13 cellular contexts compared by ENCODE assay signal in genomic region chr7:106887376-106887775, GRCh38. TPM values are rescaled to one million over a fixed set of nuclear protein-coding genes. Genes with fewer than 3 reads are reported as not detected.
DNase-seq lines count a peak whose midpoint lies in the region; ATAC-seq lines count a peak whose summit lies in the region.
"Had no signal": no experiment of that assay in that cellular context is flagged by ENCODE, and none has a peak within 500 bp of the region (broad histone marks: within the 10 kb centered on the region; RNA-seq: fewer than 3 reads in every experiment).

No MANE protein-coding gene starts in this region.

- H3K9ac ChIP-seq in GM23248 = no peak overlapping the region

- in situ Hi-C loops in GM23248 (cut with MboI) = no loop called here

- no peaks in the 10 kb centered on the region for H3K9me3 ChIP-seq in GM23248 (ENCODE audit: low read depth)

- H3K27me3 ChIP-seq in GM23248 (replicated peaks; ENCODE audit: insufficient read depth) = 0 out of 2 replicates have a peak, but pooled peaks cover 3% of the 10 kb centered on the region

- H3F3A ChIP-seq in GM23248 (ENCODE audit: insufficient read depth) = no peaks in the 10 kb centered on the region

- H3K4me3 ChIP-seq in GM23248 = no peak overlapping the region

- 35 to 42% methylated on average over 1 of the region's 1 CpG for WGBS in GM23248 (ENCODE audit: low coverage in 1 of 2, low lambda C conversion rate in 2 of 2, missing lambda C conversion rate in 2 of 2), 2 experiments

- no peaks in the 10 kb centered on the region for H3K79me2 ChIP-seq in GM23248 (ENCODE audit: insufficient read depth)

- peaks cover 59% of the 10 kb centered on the region for H3K36me3 Mint-ChIP-seq in activated CD4-positive, alpha-beta memory T cell treated with anti-CD3 and anti-CD28 coated beads for 36 hours
- H3K36me3 Mint-ChIP-seq in activated CD4-positive, alpha-beta memory T cell treated with anti-CD3 and anti-CD28 coated beads, Interleukin-2, amount 10 ng/mL, durations not matched to agents 7 days and 5 days (ENCODE audit: low read depth) = peaks cover 89% of the 10 kb centered on the region

- H3K27me3 Mint-ChIP-seq in activated CD4-positive, alpha-beta memory T cell treated with anti-CD3 and anti-CD28 coated beads for 36 hours = no peaks in the 10 kb centered on the region
- H3K27me3 Mint-ChIP-seq in activated CD4-positive, alpha-beta memory T cell treated with anti-CD3 and anti-CD28 coated beads, Interleukin-2, amount 10 ng/mL, durations not matched to agents 7 days and 5 days = no peaks in the 10 kb centered on the region
- H3K27me3 Mint-ChIP-seq: naive B cell had no signal

- no peaks in the 10 kb centered on the region for H3K9me3 Mint-ChIP-seq in activated CD4-positive, alpha-beta memory T cell treated with anti-CD3 and anti-CD28 coated beads for 36 hours
- H3K9me3 Mint-ChIP-seq in activated CD4-positive, alpha-beta memory T cell treated with anti-CD3 and anti-CD28 coated beads, Interleukin-2, amount 10 ng/mL, durations not matched to agents 7 days and 5 days = no peaks in the 10 kb centered on the region
- H3K9me3 Mint-ChIP-seq: naive B cell had no signal

- H3K4me3 Mint-ChIP-seq in activated CD4-positive, alpha-beta memory T cell treated with anti-CD3 and anti-CD28 coated beads for 36 hours = no peak overlapping the region
- no peak overlapping the region for H3K4me3 Mint-ChIP-seq in activated CD4-positive, alpha-beta memory T cell treated with anti-CD3 and anti-CD28 coated beads, Interleukin-2, amount 10 ng/mL, durations not matched to agents 7 days and 5 days

- H4K20me1 ChIP-seq in GM23248 (ENCODE audit: insufficient read depth) = no peaks in the 10 kb centered on the region

- CTCF ChIA-PET in activated CD4-positive, alpha-beta memory T cell treated with anti-CD3 and anti-CD28 coated beads for 36 hours (lab: Charles Lee) = no interaction called here
- CTCF ChIA-PET in activated CD4-positive, alpha-beta memory T cell treated with anti-CD3 and anti-CD28 coated beads, Interleukin-2, amount 10 ng/mL, durations not matched to agents 7 days and 5 days (lab: Charles Lee) = no interaction called here

- POLR2A ChIA-PET in activated CD4-positive, alpha-beta memory T cell treated with anti-CD3 and anti-CD28 coated beads for 36 hours (lab: Charles Lee) = no interaction called here
- POLR2A ChIA-PET in activated CD4-positive, alpha-beta memory T cell treated with anti-CD3 and anti-CD28 coated beads, Interleukin-2, amount 10 ng/mL, durations not matched to agents 7 days and 5 days (lab: Charles Lee) = no interaction called here

- H2AFZ ChIP-seq in GM23248 = no peak overlapping the region

- peaks cover 19% of the 10 kb centered on the region for H3K4me1 Mint-ChIP-seq in activated CD4-positive, alpha-beta memory T cell treated with anti-CD3 and anti-CD28 coated beads for 36 hours (ENCODE audit: low read depth)
- H3K4me1 Mint-ChIP-seq in activated CD4-positive, alpha-beta memory T cell treated with anti-CD3 and anti-CD28 coated beads, Interleukin-2, amount 10 ng/mL, durations not matched to agents 7 days and 5 days = peaks cover 5% of the 10 kb centered on the region

- no peaks in the 10 kb centered on the region for H3K36me3 ChIP-seq in GM23248 (ENCODE audit: low read depth)

- H3K27ac ChIP-seq in GM23248 = no peak overlapping the region

- intact Hi-C loops in activated CD4-positive, alpha-beta memory T cell treated with anti-CD3 and anti-CD28 coated beads for 36 hours (cut with micrococcal nuclease) = loop anchor here (1.0 to 2.0 kb wide), 2 partner anchors 17 to 21 kb away; no protein-coding TSS in a partner anchor

- H3K4me2 ChIP-seq in GM23248 (ENCODE audit: unreplicated experiment) = no peak overlapping the region

- H3K4me1 ChIP-seq in GM23248 (ENCODE audit: insufficient read depth) = no peaks in the 10 kb centered on the region

- no peaks in the 10 kb centered on the region for H3K9me2 ChIP-seq in GM23248 (ENCODE audit: insufficient read depth)

- no peak for DNase-seq in activated CD4-positive, alpha-beta memory T cell treated with anti-CD3 and anti-CD28 coated beads for 36 hours
- no peak for DNase-seq in activated CD4-positive, alpha-beta memory T cell treated with anti-CD3 and anti-CD28 coated beads, Interleukin-2, amount 10 ng/mL, durations not matched to agents 7 days and 5 days
- DNase-seq in left kidney (ENCODE audit: low read depth, low spot score) (peak; percentile 5), NCI-H2081 (lab: John Stamatoyannopoulos, UW) (no peak), GM23248 (no peak), Kasumi-1 (lab: John Stamatoyannopoulos, UW) (no peak)
- DNase-seq: ACHN, naive B cell, NCI-H146, OCI-M1 had no signal

- H3K27ac Mint-ChIP-seq in activated CD4-positive, alpha-beta memory T cell treated with anti-CD3 and anti-CD28 coated beads for 36 hours = peak overlapping the region; percentile 18
- H3K27ac Mint-ChIP-seq in activated CD4-positive, alpha-beta memory T cell treated with anti-CD3 and anti-CD28 coated beads, Interleukin-2, amount 10 ng/mL, durations not matched to agents 7 days and 5 days = no peak overlapping the region

- peak; percentile 61 for ATAC-seq in GM21526 (IDR thresholded peaks at IDR 0.05; ENCODE audit: low FRiP score, unreplicated experiment)
- ATAC-seq in HG03103 (IDR thresholded peaks at IDR 0.05; ENCODE audit: low read depth, unreplicated experiment) = peak; percentile 53

RNA-seq across cellular contexts. Expression of gene PIK3CG, which starts 22.3 kb away (rescaled TPM):
- total RNA-seq in activated CD4-positive, alpha-beta memory T cell treated with anti-CD3 and anti-CD28 coated beads for 36 hours = 10 to 100 TPM; 10.9 to 11.3 TPM
- total RNA-seq in activated CD4-positive, alpha-beta memory T cell treated with anti-CD3 and anti-CD28 coated beads, Interleukin-2, amount 10 ng/mL, durations not matched to agents 7 days and 5 days = 10 to 100 TPM; 47.3 to 49.6 TPM
- total RNA-seq in GM23248 (2014; rRNA removed; shearing (Covaris generic)) = not detected in 2 replicates
- not detected in 2 replicates for polyA plus RNA-seq in GM23248 (2016; fragmentation: Nextera tagmentation; extraction: Ambion mirVana)
- polyA plus RNA-seq: keratinocyte had no signal

Comparison
In these comparisons a context has a peak if more than half of its experiments do, and no peak if none do; other contexts are left out.
1. RNA of gene PIK3CG, which starts 22.3 kb away (total RNA-seq): 47.3 to 49.6 TPM in activated CD4-positive, alpha-beta memory T cell treated with anti-CD3 and anti-CD28 coated beads, Interleukin-2, amount 10 ng/mL, durations not matched to agents 7 days and 5 days and 10.9 to 11.3 TPM in activated CD4-positive, alpha-beta memory T cell treated with anti-CD3 and anti-CD28 coated beads for 36 hours; not detected in GM23248; every median in the first group is over 10 times any median in the second.